ENCODE assay signal across 8 cellular contexts in the genomic region with DNA sequence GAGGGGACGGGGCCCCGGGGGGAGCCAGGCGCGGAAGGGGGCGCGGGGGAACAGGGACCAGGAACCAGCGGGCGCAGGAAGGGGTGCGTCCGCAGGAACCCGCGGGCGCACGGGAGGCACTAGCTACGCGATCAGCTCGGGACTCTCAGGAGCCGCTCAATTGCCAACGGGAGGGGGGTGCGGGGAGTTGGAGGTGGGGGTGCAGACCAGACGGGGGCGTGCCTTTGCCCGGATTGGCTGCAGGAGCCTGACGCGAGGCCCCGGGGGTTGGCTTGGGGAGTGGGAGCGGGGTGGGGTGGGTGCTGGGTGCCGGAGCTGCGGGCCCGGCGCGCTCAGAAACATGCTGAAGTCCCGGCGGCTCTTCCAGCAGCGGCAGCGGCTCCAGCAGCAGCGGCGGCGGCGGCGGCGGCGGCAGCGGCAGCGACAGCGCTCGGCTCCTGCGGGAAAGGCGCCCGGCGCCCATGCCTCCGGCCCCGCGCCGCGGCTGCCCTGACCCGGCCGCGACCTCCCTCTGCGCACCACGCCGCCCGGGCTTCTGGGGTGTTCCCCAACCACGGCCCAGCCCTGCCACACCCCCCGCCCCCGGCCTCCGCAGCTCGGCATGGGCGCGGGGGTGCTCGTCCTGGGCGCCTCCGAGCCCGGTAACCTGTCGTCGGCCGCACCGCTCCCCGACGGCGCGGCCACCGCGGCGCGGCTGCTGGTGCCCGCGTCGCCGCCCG. TPM values are rescaled to one million over a fixed set of nuclear protein-coding genes. Genes with fewer than 3 reads are reported as not detected.
DNase-seq lines count a peak whose midpoint lies in the region; ATAC-seq and TF ChIP-seq lines count a peak whose summit lies in the region.

TSS of gene ADRB1 (plus strand) at position 335 of the 719 bp plus-strand sequence. CDS start at position 602, 267 bp downstream.

- no peak for TF ChIP-seq CTCF in neural crest cell (conservative IDR thresholded peaks at IDR 0.05)

- intact Hi-C loops in activated T-helper 2 cell treated with anti-CD3 and anti-CD28 coated beads, Interferon-gamma antibody, Interleukin-2, Interleukin-4, amounts not matched to agents 10 μg/mL and 5 μg/mL and 100 μg/mL, durations not matched to agents 14 hours and 24 hours and 36 hours (cut with micrococcal nuclease), result loop anchor here (5.0 kb wide), 2 partner anchors 81 to 191 kb away; partner anchors contain the start of genes DCLRE1A and NHLRC2

- peak within 1 kb of the TSS; percentile 62 for H3K4me3 Mint-ChIP-seq in activated T-helper 2 cell treated with anti-CD3 and anti-CD28 coated beads, Interferon-gamma antibody, Interleukin-2, Interleukin-4, amounts not matched to agents 10 μg/mL and 5 μg/mL and 100 μg/mL, durations not matched to agents 14 hours and 24 hours and 36 hours (ENCODE audit: low read depth)
- H3K4me3 Mint-ChIP-seq in neural crest cell, result peak within 1 kb of the TSS; percentile 81

- H3K9me3 Mint-ChIP-seq in activated T-helper 2 cell treated with anti-CD3 and anti-CD28 coated beads, Interferon-gamma antibody, Interleukin-2, Interleukin-4, amounts not matched to agents 10 μg/mL and 5 μg/mL and 100 μg/mL, durations not matched to agents 14 hours and 24 hours and 36 hours, result no peaks in the 10 kb centered on the region
- no peaks in the 10 kb centered on the region for H3K9me3 Mint-ChIP-seq in neural crest cell

- H3K79me2 ChIP-seq in Karpas-422 (ENCODE audit: low read length), result no peaks in the 10 kb centered on the region

- H3K4me2 ChIP-seq in Karpas-422 (ENCODE audit: low read depth, low read length, poor library complexity, severe bottlenecking), result no peak within 1 kb of the TSS

- DNase-seq in NCI-H82 (lab: John Stamatoyannopoulos, UW), result peak; percentile 73
- DNase-seq in NCI-H82 treated with DMSO at 0.1 percent for 48 hours (lab: John Stamatoyannopoulos, UW; ENCODE audit: unreplicated experiment), result no peak
- DNase-seq in NCI-H526 treated with DMSO at 0.1 percent for 48 hours (lab: John Stamatoyannopoulos, UW), result peak; percentile 64
- no peak for DNase-seq in activated T-helper 2 cell treated with anti-CD3 and anti-CD28 coated beads, Interferon-gamma antibody, Interleukin-2, Interleukin-4, amounts not matched to agents 10 μg/mL and 5 μg/mL and 100 μg/mL, durations not matched to agents 14 hours and 24 hours and 36 hours (ENCODE audit: low spot score)
- peak; percentile 30 for DNase-seq in glomerular visceral epithelial cell (ENCODE audit: extremely low spot score)
- DNase-seq in neural crest cell (ENCODE audit: low read depth, low spot score), result peak; percentile 39
- no peak for DNase-seq in Karpas-422

- no peak within 1 kb of the TSS for H3K27ac Mint-ChIP-seq in activated T-helper 2 cell treated with anti-CD3 and anti-CD28 coated beads, Interferon-gamma antibody, Interleukin-2, Interleukin-4, amounts not matched to agents 10 μg/mL and 5 μg/mL and 100 μg/mL, durations not matched to agents 14 hours and 24 hours and 36 hours
- no peak within 1 kb of the TSS for H3K27ac Mint-ChIP-seq in neural crest cell (ENCODE audit: unreplicated experiment)

- H3K4me1 ChIP-seq in Karpas-422 (ENCODE audit: low read length), result no peaks in the 10 kb centered on the region

- H3K27me3 Mint-ChIP-seq in activated T-helper 2 cell treated with anti-CD3 and anti-CD28 coated beads, Interferon-gamma antibody, Interleukin-2, Interleukin-4, amounts not matched to agents 10 μg/mL and 5 μg/mL and 100 μg/mL, durations not matched to agents 14 hours and 24 hours and 36 hours (ENCODE audit: low read depth), result peaks cover 72% of the 10 kb centered on the region
- peaks cover 91% of the 10 kb centered on the region for H3K27me3 Mint-ChIP-seq in neural crest cell (ENCODE audit: low read depth)

- peaks cover 21% of the 10 kb centered on the region for H3K4me1 Mint-ChIP-seq in activated T-helper 2 cell treated with anti-CD3 and anti-CD28 coated beads, Interferon-gamma antibody, Interleukin-2, Interleukin-4, amounts not matched to agents 10 μg/mL and 5 μg/mL and 100 μg/mL, durations not matched to agents 14 hours and 24 hours and 36 hours (ENCODE audit: low read depth)
- peaks cover 19% of the 10 kb centered on the region for H3K4me1 Mint-ChIP-seq in neural crest cell

- H3K9ac ChIP-seq in Karpas-422 (ENCODE audit: low read length), result no peak within 1 kb of the TSS

- H3K9me2 ChIP-seq in Karpas-422 (replicated peaks; ENCODE audit: insufficient read depth, low read length), result no peaks in the 10 kb centered on the region

- H3K27ac ChIP-seq in Karpas-422 (ENCODE audit: low read length), result no peak within 1 kb of the TSS

- no peaks in the 10 kb centered on the region for H3K9me3 ChIP-seq in Karpas-422 (ENCODE audit: low read length)

- H3K36me3 Mint-ChIP-seq in activated T-helper 2 cell treated with anti-CD3 and anti-CD28 coated beads, Interferon-gamma antibody, Interleukin-2, Interleukin-4, amounts not matched to agents 10 μg/mL and 5 μg/mL and 100 μg/mL, durations not matched to agents 14 hours and 24 hours and 36 hours (ENCODE audit: low read depth), result no peaks in the 10 kb centered on the region
- no peaks in the 10 kb centered on the region for H3K36me3 Mint-ChIP-seq in neural crest cell (ENCODE audit: low read depth)

- H2AFZ ChIP-seq in Karpas-422 (ENCODE audit: low read length), result no peak within 1 kb of the TSS

- no peaks in the 10 kb centered on the region for H3K36me3 ChIP-seq in Karpas-422 (ENCODE audit: insufficient read depth, low read length)

- peak; percentile 45 for ATAC-seq in HG03045 (IDR thresholded peaks at IDR 0.05; ENCODE audit: unreplicated experiment)

- H3K27me3 ChIP-seq in Karpas-422 (ENCODE audit: low read length), result no peaks in the 10 kb centered on the region

- H4K20me1 ChIP-seq in Karpas-422 (ENCODE audit: insufficient read depth, low read depth, low read length), result no peaks in the 10 kb centered on the region

- H3K4me3 ChIP-seq in Karpas-422 (ENCODE audit: low read length), result no peak within 1 kb of the TSS

RNA-seq across cellular contexts. Expression of gene ADRB1, which starts in this region (rescaled TPM):
- total RNA-seq in activated T-helper 2 cell treated with anti-CD3 and anti-CD28 coated beads, Interferon-gamma antibody, Interleukin-2, Interleukin-4, amounts not matched to agents 10 μg/mL and 5 μg/mL and 100 μg/mL, durations not matched to agents 14 hours and 24 hours and 36 hours, result not detected in 2 replicates
- 0.07 and 0.14 TPM in 2 replicates for total RNA-seq in neural crest cell
- not detected in 2 replicates for total RNA-seq in Karpas-422 (2014; rRNA removed; shearing (Covaris generic); ENCODE audit: low replicate concordance)

Comparison
In these comparisons a context has a peak if more than half of its experiments do, and no peak if none do; other contexts are left out.
1. DNase-seq: peak in NCI-H82 (single experiment), NCI-H526 treated with DMSO at 0.1 percent for 48 hours (single experiment) and glomerular visceral epithelial cell (single experiment); none in NCI-H82 treated with DMSO at 0.1 percent for 48 hours (single experiment), activated T-helper 2 cell treated with anti-CD3 and anti-CD28 coated beads, Interferon-gamma antibody, Interleukin-2, Interleukin-4, amounts not matched to agents 10 μg/mL and 5 μg/mL and 100 μg/mL, durations not matched to agents 14 hours and 24 hours and 36 hours (single experiment) and Karpas-422 (single experiment).
2. Peak in DNase-seq in neural crest cell; RNA of the gene not detected or under 1 TPM.